ENCODE assay signal across 21 cellular contexts in the genomic region with DNA sequence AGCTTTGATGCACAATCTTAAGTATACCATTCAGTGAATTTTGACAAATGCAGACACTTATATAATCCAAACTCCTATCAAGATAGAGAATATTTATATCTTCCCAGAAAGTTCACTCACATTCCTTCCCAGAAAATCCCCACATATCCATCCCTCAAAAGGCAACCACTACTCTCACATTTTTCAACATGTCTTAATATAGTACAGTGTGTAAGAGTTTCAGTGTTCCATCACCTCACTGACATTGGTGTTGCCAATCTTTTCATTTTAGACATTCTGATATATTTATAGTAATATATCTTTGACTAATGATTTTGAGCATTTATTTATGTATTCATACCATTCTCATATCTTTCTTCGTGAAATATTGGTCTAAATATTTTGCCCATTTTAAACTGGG.
"Had no signal": no experiment of that assay in that cellular context is flagged by ENCODE, and none has a peak within 500 bp of the region (broad histone marks: within the 10 kb centered on the region; RNA-seq: fewer than 3 reads in every experiment).

No MANE protein-coding gene starts in this region.

- H3K27ac Mint-ChIP-seq: IgD-negative memory B cell had no signal

- H3K27ac ChIP-seq: HL-60, KMS-11 had no signal

- H3K9me3 ChIP-seq: SK-N-SH had no signal

- ATAC-seq: K562 had no signal

- H3K4me3 Mint-ChIP-seq: IgD-negative memory B cell had no signal

- H3K4me3 ChIP-seq: K562 had no signal

- H3K36me3 Mint-ChIP-seq: IgD-negative memory B cell had no signal

- H3K27me3 Mint-ChIP-seq: IgD-negative memory B cell had no signal

- H3K9me3 Mint-ChIP-seq: IgD-negative memory B cell had no signal

- DNase-seq: Kasumi-1, MM.1S, NCI-H1048, NCI-H1105, NCI-H1417, NCI-H1436 treated with DMSO at 0.1 percent for 48 hours, NCI-H1694, NCI-H187 treated with DMSO at 0.1 percent for 48 hours, NCI-H2081, NCI-H2107, NCI-H2227 treated with DMSO at 0.1 percent for 48 hours, NCI-H524, NCI-H526 treated with DMSO at 0.1 percent for 48 hours, NCI-H748 treated with DMSO at 0.1 percent for 48 hours, RPMI8226, SHP77, SK-N-SH had no signal
